In the genomic region with DNA sequence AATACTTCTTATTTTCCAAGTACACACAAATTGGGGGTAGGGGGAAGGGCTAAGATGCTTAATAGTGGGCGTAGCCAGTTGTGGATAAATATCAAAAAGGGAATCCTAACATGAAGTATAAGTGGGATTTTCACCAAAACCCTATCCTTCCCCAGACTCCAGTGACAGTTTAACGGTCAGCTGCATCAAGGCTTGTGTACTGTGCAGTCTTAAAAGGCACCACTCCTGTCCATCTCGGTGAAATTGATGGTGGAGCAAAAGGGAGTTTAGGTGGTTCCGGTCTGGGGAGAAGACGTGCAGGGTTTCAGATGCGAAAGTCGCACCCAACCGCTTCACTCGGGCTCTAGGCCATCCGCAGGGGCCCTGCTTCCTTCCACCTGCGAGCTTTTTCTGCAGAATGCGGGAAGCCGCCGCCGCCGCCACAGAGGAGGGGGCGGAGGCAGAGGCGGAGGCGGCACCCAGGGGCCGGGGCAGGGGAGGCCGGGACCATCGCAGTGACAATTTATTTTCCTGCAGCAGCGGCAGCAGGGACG, we compare ENCODE assay signal across 8 cellular contexts. TPM values are rescaled to one million over a fixed set of nuclear protein-coding genes. Genes with fewer than 3 reads are reported as not detected.
DNase-seq lines count a peak whose midpoint lies in the region; ATAC-seq and TF ChIP-seq lines count a peak whose summit lies in the region.

A gene (plus strand): TSS at position 492 of the 533 bp plus-strand sequence. CDS start 21,464 bp downstream, outside the sequence.

- H3K9me3 ChIP-seq in neutrophil (no peaks in the 10 kb centered on the region), thoracic aorta (no peaks in the 10 kb centered on the region)

- H3K36me3 ChIP-seq in neutrophil (no peaks in the 10 kb centered on the region), thoracic aorta (no peaks in the 10 kb centered on the region)

- peak; percentile 43 for ATAC-seq in HG03039 (IDR thresholded peaks at IDR 0.05; ENCODE audit: unreplicated experiment)
- no peak for ATAC-seq in thoracic aorta (ENCODE audit: insufficient number of reproducible peaks, low FRiP score, low read depth)

- no peak for TF ChIP-seq CTCF in fibroblast of mammary gland (conservative IDR thresholded peaks at IDR 0.05; ENCODE audit: control insufficient read depth, insufficient read depth, low read depth, low read length)
- TF ChIP-seq CTCF in neutrophil (IDR thresholded peaks at IDR 0.05), result no peak
- no peak for TF ChIP-seq CTCF in thoracic aorta (IDR thresholded peaks at IDR 0.05)

- H3K27ac ChIP-seq in neutrophil, result peak within 1 kb of the TSS; percentile 88
- peak within 1 kb of the TSS; percentile 70 to 81 for H3K27ac ChIP-seq in thoracic aorta

- H3K4me3 ChIP-seq in fibroblast of mammary gland (ENCODE audit: control insufficient read depth, low read depth, low read length) (peak within 1 kb of the TSS; percentile 86), neutrophil (ENCODE audit: low read depth in 1 of 2, low read length in 1 of 2) (peak within 1 kb of the TSS; percentile 77 to 80), thoracic aorta (peak within 1 kb of the TSS; percentile 87)

- H3K4me1 ChIP-seq in neutrophil (ENCODE audit: control insufficient read depth in 1 of 2, insufficient read depth in 1 of 2, low read depth in 1 of 2, low read length in 1 of 2) (peaks cover 58 to 61% of the 10 kb centered on the region in 2 experiments), thoracic aorta (ENCODE audit: control insufficient read depth in 1 of 2, low read depth in 2 of 2) (peaks cover 0 to 23% of the 10 kb centered on the region in 2 donors)

- DNase-seq in SIG-M5 treated with dmso at 0.1 percent for 504 hours (lab: John Stamatoyannopoulos, UW; ENCODE audit: unreplicated experiment), result peak; percentile 45
- DNase-seq in SIG-M5 (lab: John Stamatoyannopoulos, UW), result no peak
- peak; percentile 72 for DNase-seq in NCI-H82 (lab: John Stamatoyannopoulos, UW)
- peak; percentile 75 for DNase-seq in activated T-cell treated with anti-CD3 and anti-CD28 coated beads, Interleukin-2, amount 50 U/mL, for 1 hour
- DNase-seq in fibroblast of mammary gland (ENCODE audit: low read depth), result peak; percentile 12
- no peak for DNase-seq in thoracic aorta (ENCODE audit: low spot score)

- H3K27me3 ChIP-seq in neutrophil, result no peaks in the 10 kb centered on the region
- H3K27me3 ChIP-seq in thoracic aorta (replicated peaks; ENCODE audit: insufficient read depth), result no peaks in the 10 kb centered on the region

RNA-seq across cellular contexts. Expression of the gene that starts here (rescaled TPM):
- total RNA-seq in thoracic aorta, result 10 to 100 TPM in 1 of 2 donors, 1 to 10 TPM in 1; 2.2 to 10.0 TPM

Comparison
In these comparisons a context has a peak if more than half of its experiments do, and no peak if none do; other contexts are left out.
1. DNase-seq: peak in SIG-M5 treated with dmso at 0.1 percent for 504 hours (single experiment), NCI-H82 (single experiment), activated T-cell treated with anti-CD3 and anti-CD28 coated beads, Interleukin-2, amount 50 U/mL, for 1 hour (single experiment) and fibroblast of mammary gland (single experiment); none in SIG-M5 (single experiment) and thoracic aorta (single experiment).
2. Peak in every context shown above with its lines, with median percentiles within 50 percentile points of each other: H3K4me3 ChIP-seq.